In the genomic region with DNA sequence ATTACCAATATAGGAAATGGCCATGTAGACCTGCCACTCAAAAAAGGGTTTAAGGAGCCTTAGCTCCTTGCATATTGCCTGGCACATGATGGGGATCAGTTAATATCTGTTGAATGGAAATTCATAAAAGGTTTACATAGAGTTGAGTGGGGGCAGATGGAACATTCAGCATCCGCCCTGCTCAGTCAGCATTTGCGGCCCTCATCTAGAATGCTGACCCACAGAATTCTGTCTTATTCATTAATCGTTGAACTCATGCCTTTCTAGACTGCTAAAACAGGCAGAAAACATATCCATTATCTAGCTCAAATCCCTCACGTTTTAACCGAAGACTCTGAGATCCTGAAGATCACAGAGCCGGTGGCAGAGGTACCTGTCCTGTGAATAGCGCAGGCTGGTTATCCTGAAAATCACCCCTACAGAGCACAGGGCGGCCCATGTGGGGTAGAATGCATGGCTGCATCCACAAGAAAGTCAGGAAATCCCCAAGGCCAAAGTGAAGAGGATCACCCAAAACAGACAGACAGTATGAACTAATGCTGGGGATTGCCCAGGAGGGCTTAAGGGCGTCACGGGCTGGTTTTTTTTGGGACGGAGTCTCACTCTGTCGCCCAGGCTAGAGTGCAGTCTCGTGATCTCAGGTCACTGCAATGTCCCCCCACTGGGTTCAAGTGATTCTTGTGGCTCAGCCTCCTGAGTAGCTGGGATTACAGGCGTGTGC, we compare ENCODE assay signal across 20 cellular contexts. TPM values are rescaled to one million over a fixed set of nuclear protein-coding genes. Genes with fewer than 3 reads are reported as not detected.
DNase-seq lines count a peak whose midpoint lies in the region; ATAC-seq, FAIRE-seq and TF ChIP-seq lines count a peak whose summit lies in the region.
"Had no signal": no experiment of that assay in that cellular context is flagged by ENCODE, and none has a peak within 500 bp of the region (broad histone marks: within the 10 kb centered on the region; RNA-seq: fewer than 3 reads in every experiment).

No MANE protein-coding gene starts in this region.

- no peak overlapping the region for H3K27ac ChIP-seq in BLaER1
- H3K27ac ChIP-seq in caudate nucleus (ENCODE audit: low read depth, low read length) = no peak overlapping the region
- no peak overlapping the region for H3K27ac ChIP-seq in body of pancreas
- H3K27ac ChIP-seq: BLaER1 treated with 17β-estradiol and CSF1 and Interleukin-3, amounts not matched to agents 10 nM and 100 nM had no signal

- H3K9me3 ChIP-seq in BLaER1 (no peaks in the 10 kb centered on the region), body of pancreas (no peaks in the 10 kb centered on the region)
- H3K9me3 ChIP-seq: BLaER1 treated with 17β-estradiol and CSF1 and Interleukin-3, amounts not matched to agents 10 nM and 100 nM had no signal

- no peak for ATAC-seq in body of pancreas
- no peak for ATAC-seq in GM21367 (IDR thresholded peaks at IDR 0.05; ENCODE audit: unreplicated experiment)
- ATAC-seq: CD8-positive, alpha-beta T cell; HCT116 had no signal

- 86 to 88% methylated on average over 11 to 13 of the region's 14 CpGs for WGBS in body of pancreas, 2 donors

- peak; percentile 5 for FAIRE-seq in islet of Langerhans (lab: Jason Lieb, UNC)
- FAIRE-seq: GM12891, GM19239, HTR-8/SVneo had no signal

- no peak overlapping the region for H3K9ac ChIP-seq in BLaER1
- H3K9ac ChIP-seq: BLaER1 treated with 17β-estradiol and CSF1 and Interleukin-3, amounts not matched to agents 10 nM and 100 nM had no signal

- H3K4me3 ChIP-seq in BLaER1 (no peak overlapping the region), body of pancreas (no peak overlapping the region)
- H3K4me3 ChIP-seq: BLaER1 treated with 17β-estradiol and CSF1 and Interleukin-3, amounts not matched to agents 10 nM and 100 nM had no signal

- peaks cover 6% of the 10 kb centered on the region; the same call in 1 of the 2 replicates for H3K4me1 ChIP-seq in BLaER1
- no peaks in the 10 kb centered on the region for H3K4me1 ChIP-seq in body of pancreas

- TF ChIP-seq CTCF in body of pancreas (IDR thresholded peaks at IDR 0.05) = no peak

- intact Hi-C loops in posterior vena cava (cut with DNase I) (no loop called here), body of pancreas (cut with DNase I) (no loop called here)

- no peak for TF ChIP-seq POLR2A in body of pancreas (IDR thresholded peaks at IDR 0.05)

- H3K27me3 ChIP-seq in BLaER1 = no peaks in the 10 kb centered on the region
- H3K27me3 ChIP-seq in body of pancreas = no peaks in the 10 kb centered on the region
- H3K27me3 ChIP-seq: BLaER1 treated with 17β-estradiol and CSF1 and Interleukin-3, amounts not matched to agents 10 nM and 100 nM had no signal

- H3K36me3 ChIP-seq in BLaER1 (no peaks in the 10 kb centered on the region), body of pancreas (replicated peaks in 1 of 2; ENCODE audit: insufficient read depth in 1 of 2, low read depth in 2 of 2) (no peaks in the 10 kb centered on the region)
- H3K36me3 ChIP-seq: BLaER1 treated with 17β-estradiol and CSF1 and Interleukin-3, amounts not matched to agents 10 nM and 100 nM had no signal

- peak overlapping the region; percentile 11; the same call in 1 of the 2 replicates for H3K4me2 ChIP-seq in BLaER1

- H4K20me1 ChIP-seq in BLaER1 = no peaks in the 10 kb centered on the region
- H4K20me1 ChIP-seq: BLaER1 treated with 17β-estradiol and CSF1 and Interleukin-3, amounts not matched to agents 10 nM and 100 nM had no signal

- DNase-seq in RPMI8226 = peak; percentile 24
- DNase-seq in posterior vena cava (ENCODE audit: low spot score) = peak; percentile 31
- no peak for DNase-seq in caudate nucleus (lab: John Stamatoyannopoulos, UW)
- no peak for DNase-seq in activated naive CD4-positive, alpha-beta T cell treated with Interleukin-2 at 50 U/mL for 16 hours
- DNase-seq in body of pancreas = no peak
- DNase-seq: 8988T; Calu3; CD8-positive, alpha-beta T cell; DMS79 treated with DMSO at 0.1 percent for 48 hours; GOT3; H7; HFFc6 had no signal

RNA-seq across cellular contexts. Expression of a gene that starts 59.9 kb away (rescaled TPM):
- total RNA-seq in posterior vena cava (1 to 10 TPM; 2.0 to 2.3 TPM), body of pancreas (10 to 100 TPM in 1 of 2 donors, 1 to 10 TPM in 1; 8.0 to 23.4 TPM)

Comparison
In these comparisons a context has a peak if more than half of its experiments do, and no peak if none do; other contexts are left out.
1. DNase-seq: peak in RPMI8226 (single experiment) and posterior vena cava (single experiment); none in caudate nucleus (0 of 61), activated naive CD4-positive, alpha-beta T cell treated with Interleukin-2 at 50 U/mL for 16 hours (single experiment) and body of pancreas (0 of 4).